ENCODE assay signal across 8 cellular contexts in genomic region chr9:95425910-95426551, GRCh38.
DNase-seq lines count a peak whose midpoint lies in the region; ATAC-seq and TF ChIP-seq lines count a peak whose summit lies in the region.

No MANE protein-coding gene starts in this region.

- H3K4me1 Mint-ChIP-seq in T-helper 1 cell treated with Interleukin-12 subunit alpha and Interleukin-12 subunit beta and Interleukin-4 antibody, amounts not matched to agents 30 μg/mL and 1 μg/mL, for 36 hours (ENCODE audit: low read depth), result peaks cover 9% of the 10 kb centered on the region

- H3K36me3 ChIP-seq in brain microvascular endothelial cell (replicated peaks) (no peaks in the 10 kb centered on the region), vagina (no peaks in the 10 kb centered on the region)

- peaks cover 9% of the 10 kb centered on the region for H3K36me3 Mint-ChIP-seq in T-helper 1 cell treated with Interleukin-12 subunit alpha and Interleukin-12 subunit beta and Interleukin-4 antibody, amounts not matched to agents 30 μg/mL and 1 μg/mL, for 36 hours (ENCODE audit: low read depth)

- H3K27me3 ChIP-seq in brain microvascular endothelial cell (replicated peaks) (no peaks in the 10 kb centered on the region), vagina (no peaks in the 10 kb centered on the region)

- TF ChIP-seq CTCF in brain microvascular endothelial cell (IDR thresholded peaks at IDR 0.05; ENCODE audit: low read depth, low read length, missing control alignments) (no peak), vagina (IDR thresholded peaks at IDR 0.05) (no peak)

- intact Hi-C loops in vagina (cut with DNase I), result no loop called here

- H3K9me3 Mint-ChIP-seq in T-helper 1 cell treated with Interleukin-12 subunit alpha and Interleukin-12 subunit beta and Interleukin-4 antibody, amounts not matched to agents 30 μg/mL and 1 μg/mL, for 36 hours, result peaks cover 32% of the 10 kb centered on the region

- H3K4me3 Mint-ChIP-seq in T-helper 1 cell treated with Interleukin-12 subunit alpha and Interleukin-12 subunit beta and Interleukin-4 antibody, amounts not matched to agents 30 μg/mL and 1 μg/mL, for 36 hours, result peak overlapping the region; percentile 62

- DNase-seq in T-helper 1 cell (no peak), NCI-H146 (lab: John Stamatoyannopoulos, UW) (peak; percentile 21), brain microvascular endothelial cell (no peak), lung microvascular endothelial cell (ENCODE audit: low read depth in 2 of 2) (peak; percentile 8 to 33), vagina (ENCODE audit: extremely low spot score in 2 of 2) (no peak), germinal center (ENCODE audit: low spot score) (no peak)

- no peak overlapping the region for H3K27ac Mint-ChIP-seq in T-helper 1 cell treated with Interleukin-12 subunit alpha and Interleukin-12 subunit beta and Interleukin-4 antibody, amounts not matched to agents 30 μg/mL and 1 μg/mL, for 36 hours

- TF ChIP-seq POLR2A in vagina (IDR thresholded peaks at IDR 0.05), result no peak

- in situ Hi-C loops in brain microvascular endothelial cell (cut with HindIII; ENCODE audit: low pct_ligation_motif_present, low sequenced_read_pairs), result no loop called here

- H3K27ac ChIP-seq in brain microvascular endothelial cell, result no peak overlapping the region
- peak overlapping the region; percentile 44 for H3K27ac ChIP-seq in vagina

- H3K4me3 ChIP-seq in brain microvascular endothelial cell (ENCODE audit: low read depth, low read length) (peak overlapping the region; percentile 51), vagina (peak overlapping the region; percentile 43 to 50)

- no peak for ATAC-seq in HG02870 (IDR thresholded peaks at IDR 0.05; ENCODE audit: unreplicated experiment)

- peaks cover 12% of the 10 kb centered on the region for H3K4me1 ChIP-seq in vagina

- peaks cover 18% of the 10 kb centered on the region for H3K27me3 Mint-ChIP-seq in T-helper 1 cell treated with Interleukin-12 subunit alpha and Interleukin-12 subunit beta and Interleukin-4 antibody, amounts not matched to agents 30 μg/mL and 1 μg/mL, for 36 hours (ENCODE audit: low read depth)

- peaks cover 16% of the 10 kb centered on the region for H3K9me3 ChIP-seq in vagina

Comparison
In these comparisons a context has a peak if more than half of its experiments do, and no peak if none do; other contexts are left out.
1. DNase-seq: peak in NCI-H146 (single experiment) and lung microvascular endothelial cell (2 of 2); none in T-helper 1 cell (0 of 5), brain microvascular endothelial cell (single experiment), vagina (0 of 2) and germinal center (single experiment).